In the genomic region with DNA sequence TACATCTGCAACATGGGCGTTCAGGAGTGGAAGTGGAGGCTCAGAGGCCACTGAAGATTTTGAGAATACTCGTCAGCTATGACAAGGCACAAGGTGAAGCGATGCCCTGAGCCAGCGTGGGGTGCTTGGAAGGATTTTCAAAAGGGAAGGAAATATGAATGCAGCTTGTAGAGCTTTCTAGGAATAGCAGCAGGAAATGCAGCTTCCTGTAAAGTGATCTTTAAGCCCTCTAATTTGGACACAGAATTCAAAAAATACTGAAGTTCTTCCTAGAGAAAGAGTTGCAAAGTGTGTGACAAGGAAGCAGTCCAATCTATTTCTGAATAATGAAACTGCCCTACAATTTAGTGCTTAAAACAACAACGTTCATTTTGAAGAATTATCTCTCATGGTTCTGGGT, we compare ENCODE assay signal across 30 cellular contexts. TPM values are rescaled to one million over a fixed set of nuclear protein-coding genes. Genes with fewer than 3 reads are reported as not detected.
DNase-seq lines count a peak whose midpoint lies in the region; ATAC-seq, FAIRE-seq and TF ChIP-seq lines count a peak whose summit lies in the region.
"Had no signal": no experiment of that assay in that cellular context is flagged by ENCODE, and none has a peak within 500 bp of the region (broad histone marks: within the 10 kb centered on the region; RNA-seq: fewer than 3 reads in every experiment).

No MANE protein-coding gene starts in this region.

- no peak overlapping the region for H3K4me3 ChIP-seq in liver (ENCODE audit: low read depth in 1 of 3, low read length in 3 of 3)
- H3K4me3 ChIP-seq: adrenal gland, HAP-1, ovary, stomach, thyroid gland had no signal

- no peaks in the 10 kb centered on the region for H3K9me3 ChIP-seq in liver (ENCODE audit: control insufficient read depth in 4 of 4, low read length in 3 of 4)
- H3K9me3 ChIP-seq: adrenal gland, HAP-1, ovary, stomach, thyroid gland had no signal

- peak overlapping the region; percentile 3 for H3K4me3 Mint-ChIP-seq in activated CD4-positive, alpha-beta T cell treated with anti-CD3 and anti-CD28 coated beads, Interleukin-2, amount 10 ng/mL, durations not matched to agents 24 days and 14 days
- H3K4me3 Mint-ChIP-seq: brain; CD8-positive, alpha-beta T cell; natural killer cell treated with Interleukin-12 subunit alpha and Interleukin-12 subunit beta and Interleukin-15 and Interleukin-18, amount 100 ng/mL, for 72 hours had no signal

- ATAC-seq in GM18520 (IDR thresholded peaks at IDR 0.05; ENCODE audit: unreplicated experiment): no peak
- ATAC-seq: CD8-positive, alpha-beta T cell; natural killer cell treated with Interleukin-12 subunit alpha and Interleukin-12 subunit beta and Interleukin-15 and Interleukin-18, amount 100 ng/mL, for 72 hours had no signal

- H3K27me3 Mint-ChIP-seq in activated CD4-positive, alpha-beta T cell treated with anti-CD3 and anti-CD28 coated beads, Interleukin-2, amount 10 ng/mL, durations not matched to agents 24 days and 14 days: peaks cover 16% of the 10 kb centered on the region

- no peak for TF ChIP-seq RAD21 in liver (IDR thresholded peaks at IDR 0.05)

- peak overlapping the region; percentile 5 for H3K27ac Mint-ChIP-seq in activated CD4-positive, alpha-beta T cell treated with anti-CD3 and anti-CD28 coated beads, Interleukin-2, amount 10 ng/mL, durations not matched to agents 24 days and 14 days
- H3K27ac Mint-ChIP-seq: brain; CD8-positive, alpha-beta T cell; natural killer cell treated with Interleukin-12 subunit alpha and Interleukin-12 subunit beta and Interleukin-15 and Interleukin-18, amount 100 ng/mL, for 72 hours had no signal

- H3K4me1 ChIP-seq in liver (ENCODE audit: control insufficient read depth in 4 of 4, insufficient read depth in 4 of 4, low read length in 3 of 4): no peaks in the 10 kb centered on the region
- H3K4me1 ChIP-seq: HAP-1, stomach had no signal

- no peak for DNase-seq in activated CD4-positive, alpha-beta T cell treated with anti-CD3 and anti-CD28 coated beads, Interleukin-2, amount 10 ng/mL, durations not matched to agents 24 days and 14 days
- DNase-seq in activated CD4-positive, alpha-beta T cell treated with anti-CD3 and anti-CD28 coated beads for 1 hour: no peak
- no peak for DNase-seq in GM19239 (ENCODE audit: insufficient read length, low spot score)
- peak; percentile 55 for DNase-seq in UCSD-AML1 (lab: John Stamatoyannopoulos, UW; ENCODE audit: unreplicated experiment)
- DNase-seq in NCI-H82 treated with DMSO at 0.1 percent for 48 hours (lab: John Stamatoyannopoulos, UW; ENCODE audit: unreplicated experiment): no peak
- DNase-seq in DMS79 (lab: John Stamatoyannopoulos, UW): no peak
- DNase-seq: activated CD4-positive, alpha-beta T cell treated with anti-CD3 and anti-CD28 coated beads, Interleukin-2, amount 50 U/mL, for 4 hours; activated gamma-delta T cell; adrenal gland; CD8-positive, alpha-beta T cell; cerebellar nuclear complex; glutamatergic neuron; NCI-H146; NCI-H446; NCI-H82; ovary; retina; small intestine; stimulated activated CD4-positive, alpha-beta T cell treated with anti-CD3 and anti-CD28 coated beads, Interleukin-1b, Interleukin-23, amount 100 ng/mL, for 48 hours; stimulated activated CD8-positive, alpha-beta memory T cell treated with anti-CD3 and anti-CD28 coated beads, Interleukin-4, amount 100 ng/mL, for 48 hours; stomach; thyroid gland; WERI-Rb-1 had no signal

- H3K4me1 Mint-ChIP-seq in activated CD4-positive, alpha-beta T cell treated with anti-CD3 and anti-CD28 coated beads, Interleukin-2, amount 10 ng/mL, durations not matched to agents 24 days and 14 days: peaks cover 8% of the 10 kb centered on the region
- H3K4me1 Mint-ChIP-seq: brain had no signal

- no peaks in the 10 kb centered on the region for H3K9me3 Mint-ChIP-seq in activated CD4-positive, alpha-beta T cell treated with anti-CD3 and anti-CD28 coated beads, Interleukin-2, amount 10 ng/mL, durations not matched to agents 24 days and 14 days
- H3K9me3 Mint-ChIP-seq: CD8-positive, alpha-beta T cell; natural killer cell treated with Interleukin-12 subunit alpha and Interleukin-12 subunit beta and Interleukin-15 and Interleukin-18, amount 100 ng/mL, for 72 hours had no signal

- H3K27me3 ChIP-seq in liver (ENCODE audit: control insufficient read depth in 4 of 4, insufficient read depth in 4 of 4, low read length in 3 of 4): no peaks in the 10 kb centered on the region
- H3K27me3 ChIP-seq: adrenal gland, ovary, stomach, thyroid gland had no signal

- FAIRE-seq in GM19239 (lab: Jason Lieb, UNC): peak; percentile 39
- FAIRE-seq: keratinocyte, small intestine had no signal

- H3K27ac ChIP-seq in liver (ENCODE audit: low read depth in 1 of 2, low read length in 2 of 2): no peak overlapping the region
- H3K27ac ChIP-seq: adrenal gland, ovary, RWPE1, stomach, thyroid gland, WERI-Rb-1 had no signal

- H3K36me3 Mint-ChIP-seq in activated CD4-positive, alpha-beta T cell treated with anti-CD3 and anti-CD28 coated beads, Interleukin-2, amount 10 ng/mL, durations not matched to agents 24 days and 14 days (ENCODE audit: low read depth): no peaks in the 10 kb centered on the region
- H3K36me3 Mint-ChIP-seq: brain; CD8-positive, alpha-beta T cell; natural killer cell treated with Interleukin-12 subunit alpha and Interleukin-12 subunit beta and Interleukin-15 and Interleukin-18, amount 100 ng/mL, for 72 hours had no signal

- intact Hi-C loops in activated CD4-positive, alpha-beta T cell treated with anti-CD3 and anti-CD28 coated beads, Interleukin-2, amount 10 ng/mL, durations not matched to agents 24 days and 14 days (cut with micrococcal nuclease): loop anchor here (10.0 kb wide), 1 partner anchor 47 kb away; the partner anchor contains the start of gene C1R

- H3K9ac ChIP-seq in liver (ENCODE audit: low read depth in 1 of 2, low read length in 2 of 2): no peak overlapping the region

- 69% methylated on average over 5 of the region's 5 CpGs for WGBS in liver

- no peak for TF ChIP-seq CTCF in liver (IDR thresholded peaks at IDR 0.05; ENCODE audit: low read depth, low read length, missing input control)

- H3K36me3 ChIP-seq in liver (ENCODE audit: control insufficient read depth in 4 of 4, insufficient read depth in 3 of 4, low read depth in 1 of 4, low read length in 3 of 4): no peaks in the 10 kb centered on the region
- H3K36me3 ChIP-seq: adrenal gland, HAP-1, ovary, stomach, thyroid gland, WERI-Rb-1 had no signal

TF ChIP-seq in liver, 16 proteins besides CTCF, POLR2A, EP300 and RAD21:
- TF ChIP-seq NR2F2 (IDR thresholded peaks at IDR 0.05) (peak; percentile 44), FOXA2 (IDR thresholded peaks at IDR 0.05) (no peak), EGR1 (IDR thresholded peaks at IDR 0.05; ENCODE audit: low read depth in 2 of 2) (no peak)

RNA-seq across cellular contexts. Expression of gene C1S, which starts 13.2 kb away (rescaled TPM):
- 1.9 and 2.6 TPM in 2 replicates for total RNA-seq in activated CD4-positive, alpha-beta T cell treated with anti-CD3 and anti-CD28 coated beads, Interleukin-2, amount 10 ng/mL, durations not matched to agents 24 days and 14 days
- total RNA-seq in liver: 1,000 to 10,000 TPM in 1 of 2 donors, 100 to 1,000 TPM in 1; 267 to 2,029 TPM
- polyA plus RNA-seq in liver: 1,000 to 10,000 TPM; 1,439 to 1,696 TPM

RNA-seq across cellular contexts. Expression of gene LPCAT3, which starts 29.0 kb away (rescaled TPM):
- 29.2 and 29.5 TPM in 2 replicates for total RNA-seq in activated CD4-positive, alpha-beta T cell treated with anti-CD3 and anti-CD28 coated beads, Interleukin-2, amount 10 ng/mL, durations not matched to agents 24 days and 14 days
- 10 to 100 TPM; 57.7 to 96.5 TPM for total RNA-seq in liver
- 10 to 100 TPM; 41.9 to 96.3 TPM for polyA plus RNA-seq in liver

RNA-seq across cellular contexts. Expression of gene C1R, which starts 44.9 kb away (rescaled TPM):
- total RNA-seq in activated CD4-positive, alpha-beta T cell treated with anti-CD3 and anti-CD28 coated beads, Interleukin-2, amount 10 ng/mL, durations not matched to agents 24 days and 14 days: 1.4 and 2.5 TPM in 2 replicates
- total RNA-seq in liver: 1,000 to 10,000 TPM in 1 of 2 donors, 100 to 1,000 TPM in 1; 211 to 1,249 TPM
- 1,000 to 10,000 TPM; 1,058 to 1,822 TPM for polyA plus RNA-seq in liver

Comparison
In these comparisons a context has a peak if more than half of its experiments do, and no peak if none do; other contexts are left out.
1. RNA of gene C1S, which starts 13.2 kb away (total RNA-seq): 267 to 2,029 TPM in liver; 1.9 to 2.6 TPM in activated CD4-positive, alpha-beta T cell treated with anti-CD3 and anti-CD28 coated beads, Interleukin-2, amount 10 ng/mL, durations not matched to agents 24 days and 14 days; every median in the first group is over 10 times any median in the second.
2. RNA of gene C1R, which starts 44.9 kb away (total RNA-seq): 211 to 1,249 TPM in liver; 1.4 to 2.5 TPM in activated CD4-positive, alpha-beta T cell treated with anti-CD3 and anti-CD28 coated beads, Interleukin-2, amount 10 ng/mL, durations not matched to agents 24 days and 14 days; every median in the first group is over 10 times any median in the second.